In the genomic region with DNA sequence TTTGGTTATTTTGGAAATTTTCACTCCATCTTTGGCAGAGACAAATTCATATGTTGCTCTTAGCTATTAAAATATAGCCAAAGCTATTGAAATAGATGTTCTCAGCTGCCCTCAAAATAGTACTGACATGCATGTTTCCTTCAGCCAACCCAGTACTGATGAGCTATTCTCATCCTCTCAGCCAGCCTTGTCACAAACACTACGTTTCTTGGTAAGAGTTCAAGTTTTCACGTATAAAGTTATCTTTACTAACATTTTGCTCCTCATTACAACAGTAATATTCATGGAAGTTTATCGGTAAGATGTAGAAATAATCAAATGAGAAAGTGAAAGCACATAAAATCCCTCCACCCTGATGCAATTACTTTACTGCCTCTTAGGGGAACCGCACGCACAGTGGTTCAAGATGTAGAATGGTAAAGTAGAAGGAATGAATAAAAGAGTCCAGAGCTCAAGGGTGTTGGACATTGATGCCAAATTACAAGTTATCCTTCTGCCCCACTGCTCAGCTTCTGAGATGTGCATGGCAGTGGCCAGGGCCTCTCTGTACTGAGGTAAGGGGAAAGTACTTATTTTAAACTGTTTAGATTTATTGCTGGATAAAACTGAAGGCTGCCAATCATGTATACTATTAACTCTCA, we compare ENCODE assay signal across 9 cellular contexts. TPM values are rescaled to one million over a fixed set of nuclear protein-coding genes. Genes with fewer than 3 reads are reported as not detected.
A peak's percentile ranks its signal among the peaks of the same experiment; 100 is the strongest.
DNase-seq lines count a peak whose midpoint lies in the region; ATAC-seq and TF ChIP-seq lines count a peak whose summit lies in the region.
"Had no signal": no experiment of that assay in that cellular context is flagged by ENCODE, and none has a peak within 500 bp of the region (broad histone marks: within the 10 kb centered on the region; RNA-seq: fewer than 3 reads in every experiment).

No MANE protein-coding gene starts in this region.

- H3K36me3 ChIP-seq in upper lobe of right lung = no peaks in the 10 kb centered on the region
- H3K36me3 ChIP-seq: HAP-1 had no signal

- H3K9me3 ChIP-seq in upper lobe of right lung = no peaks in the 10 kb centered on the region
- H3K9me3 ChIP-seq: HAP-1 had no signal

- H3K4me1 Mint-ChIP-seq in activated naive CD8-positive, alpha-beta T cell treated with anti-CD3 and anti-CD28 coated beads, Interleukin-2, amount 50 U/mL, for 24 hours = peaks cover 39% of the 10 kb centered on the region

- intact Hi-C loops in upper lobe of right lung (cut with DNase I) = no loop called here

- peaks cover 4% of the 10 kb centered on the region for H3K4me1 ChIP-seq in upper lobe of right lung
- H3K4me1 ChIP-seq: HAP-1 had no signal

- peak overlapping the region; percentile 49 for H3K4me3 ChIP-seq in upper lobe of right lung
- H3K4me3 ChIP-seq: HAP-1 had no signal

- H3K27ac Mint-ChIP-seq in activated naive CD8-positive, alpha-beta T cell treated with anti-CD3 and anti-CD28 coated beads, Interleukin-2, amount 50 U/mL, for 24 hours = peak overlapping the region; percentile 95

- peak; percentile 43 for ATAC-seq in GM19025 (IDR thresholded peaks at IDR 0.05; ENCODE audit: low read depth, unreplicated experiment)
- peak; percentile 70 for ATAC-seq in HG03439 (IDR thresholded peaks at IDR 0.05; ENCODE audit: unreplicated experiment)
- peak; percentile 64 for ATAC-seq in activated naive CD8-positive, alpha-beta T cell treated with anti-CD3 and anti-CD28 coated beads, Interleukin-2, amount 50 U/mL, for 24 hours
- ATAC-seq in left lobe of liver = peak; percentile 57
- ATAC-seq in upper lobe of right lung = peak; percentile 72

- no peaks in the 10 kb centered on the region for H3K27me3 Mint-ChIP-seq in activated naive CD8-positive, alpha-beta T cell treated with anti-CD3 and anti-CD28 coated beads, Interleukin-2, amount 50 U/mL, for 24 hours

- TF ChIP-seq CTCF in upper lobe of right lung (IDR thresholded peaks at IDR 0.05) = no peak

- H3K9me3 Mint-ChIP-seq in activated naive CD8-positive, alpha-beta T cell treated with anti-CD3 and anti-CD28 coated beads, Interleukin-2, amount 50 U/mL, for 24 hours = no peaks in the 10 kb centered on the region

- H3K36me3 Mint-ChIP-seq in activated naive CD8-positive, alpha-beta T cell treated with anti-CD3 and anti-CD28 coated beads, Interleukin-2, amount 50 U/mL, for 24 hours (ENCODE audit: low read depth) = peaks cover 6% of the 10 kb centered on the region

- DNase-seq in AML-193 (lab: John Stamatoyannopoulos, UW) = peak; percentile 33 to 52
- DNase-seq in activated naive CD8-positive, alpha-beta T cell treated with anti-CD3 and anti-CD28 coated beads, Interleukin-2, amount 50 U/mL, for 24 hours = no peak
- DNase-seq in left lobe of liver (ENCODE audit: low spot score) = no peak
- no peak for DNase-seq in upper lobe of right lung
- no peak for DNase-seq in NCI-H524 (lab: John Stamatoyannopoulos, UW)
- no peak for DNase-seq in DMS53 treated with DMSO at 0.1 percent for 48 hours (lab: John Stamatoyannopoulos, UW; ENCODE audit: unreplicated experiment)

- no peaks in the 10 kb centered on the region for H3K27me3 ChIP-seq in upper lobe of right lung

- peak overlapping the region; percentile 71 for H3K27ac ChIP-seq in upper lobe of right lung

- peak overlapping the region; percentile 83 for H3K4me3 Mint-ChIP-seq in activated naive CD8-positive, alpha-beta T cell treated with anti-CD3 and anti-CD28 coated beads, Interleukin-2, amount 50 U/mL, for 24 hours

RNA-seq across cellular contexts. Expression of a gene that starts 20.7 kb away (rescaled TPM):
- total RNA-seq in left lobe of liver = 71.0 TPM
- 14.3 TPM for total RNA-seq in upper lobe of right lung

Comparison
In these comparisons a context has a peak if more than half of its experiments do, and no peak if none do; other contexts are left out.
1. DNase-seq: peak in AML-193 (2 of 2); none in activated naive CD8-positive, alpha-beta T cell treated with anti-CD3 and anti-CD28 coated beads, Interleukin-2, amount 50 U/mL, for 24 hours (single experiment), left lobe of liver (single experiment), upper lobe of right lung (single experiment), NCI-H524 (0 of 2) and DMS53 treated with DMSO at 0.1 percent for 48 hours (single experiment).
2. Peak in every context shown above with its lines, with median percentiles within 50 percentile points of each other: ATAC-seq.